15 cellular contexts compared by ENCODE assay signal in genomic region chr19:18225355-18225701, GRCh38. TPM values are rescaled to one million over a fixed set of nuclear protein-coding genes. Genes with fewer than 3 reads are reported as not detected.
A peak's percentile ranks its signal among the peaks of the same experiment; 100 is the strongest.
DNase-seq lines count a peak whose midpoint lies in the region; ATAC-seq, FAIRE-seq and TF ChIP-seq lines count a peak whose summit lies in the region.
"Had no signal": no experiment of that assay in that cellular context is flagged by ENCODE, and none has a peak within 500 bp of the region (broad histone marks: within the 10 kb centered on the region; RNA-seq: fewer than 3 reads in every experiment).

No MANE protein-coding gene starts in this region.

- peak overlapping the region in 1 of 6 donors; percentile 41 for H3K27ac Mint-ChIP-seq in naive B cell

- TF ChIP-seq POLR2A in HepG2 (IDR thresholded peaks at IDR 0.05; ENCODE audit: insufficient read depth in 1 of 2, low read depth in 2 of 2, low read length in 2 of 2) (no peak), right lobe of liver (IDR thresholded peaks at IDR 0.05) (no peak), breast epithelium (IDR thresholded peaks at IDR 0.05) (no peak), adrenal gland (IDR thresholded peaks at IDR 0.05) (no peak)

- peaks cover 0 to 3% of the 10 kb centered on the region in 2 donors for H3K36me3 Mint-ChIP-seq in naive B cell

- H3K36me3 ChIP-seq in HepG2 (replicated peaks in 1 of 2; ENCODE audit: control insufficient read depth in 1 of 2, insufficient read depth in 2 of 2, low read length in 2 of 2) (no peaks in the 10 kb centered on the region), right lobe of liver (no peaks in the 10 kb centered on the region), breast epithelium (no peaks in the 10 kb centered on the region), adrenal gland (replicated peaks in 1 of 2) (no peaks in the 10 kb centered on the region)

- H3K4me1 ChIP-seq in HepG2 (ENCODE audit: insufficient read depth, low read length) = peaks cover 51% of the 10 kb centered on the region
- H3K4me1 ChIP-seq in right lobe of liver = peaks cover 0 to 14% (median 4%) of the 10 kb centered on the region in 4 donors
- H3K4me1 ChIP-seq in breast epithelium = peaks cover 0 to 5% of the 10 kb centered on the region in 2 donors
- peaks cover 7 to 18% of the 10 kb centered on the region in 2 donors for H3K4me1 ChIP-seq in adrenal gland (replicated peaks in 1 of 2)
- H3K4me1 ChIP-seq: foreskin keratinocyte had no signal

- CTCF ChIA-PET in HepG2 (lab: Yijun Ruan, JAX; ENCODE audit: low intra/inter-chr PET ratio, low total read pairs) = no interaction called here

- no peaks in the 10 kb centered on the region for H4K20me1 ChIP-seq in HepG2 (ENCODE audit: insufficient read depth, low read length)

- no peak overlapping the region for H3K27ac ChIP-seq in HepG2 (ENCODE audit: extremely low read length, insufficient read depth, low read length)
- peak overlapping the region in 1 of 3 donors; percentile 51 for H3K27ac ChIP-seq in right lobe of liver
- peak overlapping the region in 1 of 2 donors; percentile 20 for H3K27ac ChIP-seq in breast epithelium
- peak overlapping the region in 2 of 5 donors; percentile 10 to 66 for H3K27ac ChIP-seq in adrenal gland
- H3K27ac ChIP-seq: foreskin keratinocyte had no signal

- DNase-seq in HepG2 (ENCODE audit: low spot score) (no peak), right lobe of liver (no peak), breast epithelium (ENCODE audit: low spot score in 2 of 2) (no peak), naive B cell (no peak), NCI-H1930 (lab: John Stamatoyannopoulos, UW) (no peak), adrenal gland (no peak)
- no peak for DNase-seq in stimulated activated naive CD4-positive, alpha-beta T cell (lab: John Stamatoyannopoulos, UW)
- DNase-seq: activated CD8-positive, alpha-beta memory T cell treated with anti-CD3 and anti-CD28 coated beads for 24 hours; central memory CD4-positive, alpha-beta T cell; foreskin keratinocyte; mucosa of descending colon; SIG-M5 had no signal

- H3K79me2 ChIP-seq in HepG2 (ENCODE audit: insufficient read depth, low read length) = no peaks in the 10 kb centered on the region

- no peak for TF ChIP-seq EP300 in HepG2 (IDR thresholded peaks at IDR 0.05; ENCODE audit: low read depth in 2 of 2, low read length in 2 of 2)
- no peak for TF ChIP-seq EP300 in HepG2 (CRISPR knock-in tag; IDR thresholded peaks at IDR 0.05; ENCODE audit: borderline replicate concordance)

- 61% methylated on average over 14 of the region's 16 CpGs for WGBS in HepG2 (ENCODE audit: low lambda C conversion rate)
- 5% methylated on average over 4 of the region's 16 CpGs for WGBS in right lobe of liver (ENCODE audit: insufficient coverage, low coverage, low lambda C conversion rate, missing lambda C conversion rate)
- WGBS in adrenal gland, 4 donors = 13 to 21% (median 18%) methylated on average over 8 to 16 of the region's 16 CpGs

- intact Hi-C loops in HepG2 (cut with micrococcal nuclease; ENCODE audit: unreplicated experiment) = no loop called here
- intact Hi-C loops in right lobe of liver (cut with DNase I) = no loop called here
- intact Hi-C loops in breast epithelium (cut with DNase I; ENCODE audit: low total_unique reads) = loop anchor here (2.0 kb wide), 1 partner anchor 45 kb away; no protein-coding TSS in a partner anchor
- intact Hi-C loops in adrenal gland (cut with DNase I) = no loop called here

- no TSS peak for BruUV-seq in HepG2 (replicated peaks; lab: Mats Ljungman, UMichigan)

- TF ChIP-seq CTCF in HepG2 (CRISPR knock-in tag; IDR thresholded peaks at IDR 0.05) (no peak), right lobe of liver (IDR thresholded peaks at IDR 0.05) (no peak), breast epithelium (IDR thresholded peaks at IDR 0.05) (no peak), adrenal gland (IDR thresholded peaks at IDR 0.05) (no peak)

- no peak for FAIRE-seq in HepG2 (lab: Jason Lieb, UNC)

- no peak for TF ChIP-seq RAD21 in HepG2 (CRISPR knock-in tag; IDR thresholded peaks at IDR 0.05)

- H3K27me3 Mint-ChIP-seq in naive B cell = peaks cover 42 to 84% (median 82%) of the 10 kb centered on the region in 3 donors

- no peak overlapping the region for H2AFZ ChIP-seq in HepG2 (ENCODE audit: low read length)

- H3K9me3 ChIP-seq in HepG2 (ENCODE audit: low read length) = no peaks in the 10 kb centered on the region
- no peaks in the 10 kb centered on the region for H3K9me3 ChIP-seq in right lobe of liver
- H3K9me3 ChIP-seq in breast epithelium = no peaks in the 10 kb centered on the region
- no peaks in the 10 kb centered on the region for H3K9me3 ChIP-seq in adrenal gland (replicated peaks in 1 of 3)
- H3K9me3 ChIP-seq: mucosa of descending colon had no signal

- H3K9ac ChIP-seq in HepG2 (ENCODE audit: insufficient read depth, low read depth, low read length) = peak overlapping the region; percentile 60; the same call in 1 of the 2 replicates

- H3K9me3 Mint-ChIP-seq in naive B cell = peaks cover 0 to 7% (median 0%) of the 10 kb centered on the region in 7 donors

- peak overlapping the region in 7 of 8 donors; percentile 61 to 90 (median 87) for H3K4me3 Mint-ChIP-seq in naive B cell

- H3K4me2 ChIP-seq in HepG2 (ENCODE audit: low read depth, low read length) = peak overlapping the region; percentile 95

- POLR2A ChIA-PET in HepG2 (lab: Yijun Ruan, JAX) = interaction anchor here (1.8 kb wide), 1 partner anchor 74 kb away, joined by 4 read pairs; no protein-coding TSS in a partner anchor

- peak overlapping the region; percentile 54 to 80 (median 56) for H3K4me3 ChIP-seq in HepG2 (replicated peaks in 1 of 3; ENCODE audit: insufficient read depth in 1 of 3, low read depth in 2 of 3, low read length in 3 of 3)
- peak overlapping the region in 1 of 3 donors; percentile 19 for H3K4me3 ChIP-seq in right lobe of liver
- H3K4me3 ChIP-seq in breast epithelium = peak overlapping the region in 2 of 3 donors; percentile 35 to 61
- no peak overlapping the region for H3K4me3 ChIP-seq in adrenal gland
- H3K4me3 ChIP-seq: mucosa of descending colon had no signal

- H3K4me1 Mint-ChIP-seq in naive B cell = peaks cover 17 to 39% (median 32%) of the 10 kb centered on the region in 3 donors

- H3K27me3 ChIP-seq in HepG2 (ENCODE audit: control insufficient read depth in 1 of 2, insufficient read depth in 2 of 2, low read length in 2 of 2) (peaks cover 0 to under 1% of the 10 kb centered on the region in 2 experiments; a peak in 1 of 5 replicates), right lobe of liver (peaks cover 0 to 9% of the 10 kb centered on the region in 2 donors), breast epithelium (peaks cover 13 to 69% of the 10 kb centered on the region in 2 donors), adrenal gland (peaks cover 24% of the 10 kb centered on the region)

- no peak for ATAC-seq in HepG2
- no peak for ATAC-seq in right lobe of liver
- no peak for ATAC-seq in naive B cell (ENCODE audit: low read depth in 2 of 2)
- no peak for ATAC-seq in HG03342 (IDR thresholded peaks at IDR 0.05; ENCODE audit: unreplicated experiment)

- in situ Hi-C loops in HepG2 (cut with HindIII; ENCODE audit: extremely low pct_ligation_motif_present, low pct_unique_long_range_greater_than_20kb) = no loop called here

RNA-seq across cellular contexts. Expression of gene PDE4C, which starts 0.9 kb away (rescaled TPM):
- 0.90 and 1.4 TPM in 2 replicates for total RNA-seq in HepG2 (2016; rRNA removed; fragmentation: Illumina TruSeq; extraction: Trizol)
- 0.30 and 0.44 TPM in 2 replicates for total RNA-seq in HepG2 (2016; cell fraction: cytosol; rRNA removed; fragmentation: Illumina TruSeq; extraction: Trizol; ENCODE audit: low read depth)
- total RNA-seq in HepG2 (2016; cell fraction: insoluble cytoplasmic fraction; rRNA removed; fragmentation: Illumina TruSeq; extraction: Trizol) = 0.49 and 1.5 TPM in 2 replicates
- total RNA-seq in HepG2 (2016; cell fraction: membrane; rRNA removed; fragmentation: Illumina TruSeq; extraction: Trizol) = 0.07 and 0.37 TPM in 2 replicates
- 1.7 and 2.4 TPM in 2 replicates for total RNA-seq in HepG2 (2016; cell fraction: nucleus; rRNA removed; fragmentation: Illumina TruSeq; extraction: Trizol)
- polyA plus RNA-seq in HepG2 (2011; rRNA removed) = 14.0 and 17.9 TPM in 2 replicates
- 3.4 and 4.6 TPM in 2 replicates for polyA plus RNA-seq in HepG2 (2011; cell fraction: cytosol; rRNA removed)
- polyA plus RNA-seq in HepG2 (2011; cell fraction: nucleus; rRNA removed) = 128 and 158 TPM in 2 replicates
- polyA plus RNA-seq in HepG2 (2012) = 2.2 and 3.2 TPM in 2 replicates
- not detected in 2 replicates for polyA plus RNA-seq in HepG2 (2016; cell fraction: cytosol; fragmentation: Illumina TruSeq; extraction: Trizol; ENCODE audit: low read depth)
- 0.33 and 0.37 TPM in 2 replicates for polyA plus RNA-seq in HepG2 (2016; cell fraction: insoluble cytoplasmic fraction; fragmentation: Illumina TruSeq; extraction: Trizol; ENCODE audit: low read depth)
- polyA plus RNA-seq in HepG2 (2016; cell fraction: membrane; fragmentation: Illumina TruSeq; extraction: Trizol; ENCODE audit: low read depth) = not detected in 2 replicates
- 10.9 and 11.5 TPM in 2 replicates for polyA plus RNA-seq in HepG2 (2016; cell fraction: nucleus; fragmentation: Illumina TruSeq; extraction: Trizol; ENCODE audit: insufficient read depth, low read depth)
- polyA minus RNA-seq in HepG2 (2011; rRNA and poly(A)+ RNA removed; ENCODE audit: low replicate concordance) = 0.56 and 12.3 TPM in 2 replicates
- polyA minus RNA-seq in HepG2 (2011; cell fraction: cytosol; rRNA and poly(A)+ RNA removed) = 1.5 and 3.1 TPM in 2 replicates
- polyA minus RNA-seq in HepG2 (2011; cell fraction: nucleus; rRNA and poly(A)+ RNA removed) = 30.4 and 31.1 TPM in 2 replicates
- total RNA-seq in right lobe of liver = 1 to 10 TPM in 1 of 6 experiments, under 1 TPM in 5; 0.25 to 1.1 (median 0.57) TPM
- 1 to 10 TPM in 1 of 3 donors, under 1 TPM in 1, not detected in 1; 0.33 to 1.3 TPM for total RNA-seq in breast epithelium
- not detected for polyA plus RNA-seq in naive B cell (ENCODE audit: low read depth in 6 of 6)
- 1 to 10 TPM in 2 of 8 donors, under 1 TPM in 6; 0.11 to 1.7 (median 0.42) TPM for total RNA-seq in adrenal gland
- 1 to 10 TPM in 1 of 3 donors, under 1 TPM in 1, not detected in 1; 0.77 to 2.4 TPM for polyA plus RNA-seq in adrenal gland
- total RNA-seq: foreskin keratinocyte had no signal
- polyA plus RNA-seq: CD14-positive monocyte, foreskin keratinocyte had no signal

RNA-seq across cellular contexts. Expression of gene RAB3A, which starts 21.5 kb away (rescaled TPM):
- 0.53 and 0.58 TPM in 2 replicates for total RNA-seq in HepG2 (2016; rRNA removed; fragmentation: Illumina TruSeq; extraction: Trizol)
- 1.5 and 2.4 TPM in 2 replicates for total RNA-seq in HepG2 (2016; cell fraction: cytosol; rRNA removed; fragmentation: Illumina TruSeq; extraction: Trizol; ENCODE audit: low read depth)
- total RNA-seq in HepG2 (2016; cell fraction: insoluble cytoplasmic fraction; rRNA removed; fragmentation: Illumina TruSeq; extraction: Trizol) = 0.61 and 1.2 TPM in 2 replicates
- total RNA-seq in HepG2 (2016; cell fraction: membrane; rRNA removed; fragmentation: Illumina TruSeq; extraction: Trizol) = 1.4 and 1.8 TPM in 2 replicates
- total RNA-seq in HepG2 (2016; cell fraction: nucleus; rRNA removed; fragmentation: Illumina TruSeq; extraction: Trizol) = 1.0 and 1.4 TPM in 2 replicates
- polyA plus RNA-seq in HepG2 (2011; rRNA removed) = 0.95 and 0.98 TPM in 2 replicates
- polyA plus RNA-seq in HepG2 (2011; cell fraction: cytosol; rRNA removed) = 1.4 TPM in 2 replicates
- polyA plus RNA-seq in HepG2 (2011; cell fraction: nucleus; rRNA removed) = 2.7 and 3.2 TPM in 2 replicates
- polyA plus RNA-seq in HepG2 (2012) = 1.8 and 2.1 TPM in 2 replicates
- 0.90 and 0.94 TPM in 2 replicates for polyA plus RNA-seq in HepG2 (2016; cell fraction: cytosol; fragmentation: Illumina TruSeq; extraction: Trizol; ENCODE audit: low read depth)
- 1.1 and 2.1 TPM in 2 replicates for polyA plus RNA-seq in HepG2 (2016; cell fraction: insoluble cytoplasmic fraction; fragmentation: Illumina TruSeq; extraction: Trizol; ENCODE audit: low read depth)
- 1.1 TPM in 2 replicates for polyA plus RNA-seq in HepG2 (2016; cell fraction: membrane; fragmentation: Illumina TruSeq; extraction: Trizol; ENCODE audit: low read depth)
- 2.0 and 3.3 TPM in 2 replicates for polyA plus RNA-seq in HepG2 (2016; cell fraction: nucleus; fragmentation: Illumina TruSeq; extraction: Trizol; ENCODE audit: insufficient read depth, low read depth)
- polyA minus RNA-seq in HepG2 (2011; rRNA and poly(A)+ RNA removed; ENCODE audit: low replicate concordance) = 4.2 and 9.4 TPM in 2 replicates
- 3.9 and 4.1 TPM in 2 replicates for polyA minus RNA-seq in HepG2 (2011; cell fraction: cytosol; rRNA and poly(A)+ RNA removed)
- 0.64 and 1.2 TPM in 2 replicates for polyA minus RNA-seq in HepG2 (2011; cell fraction: nucleus; rRNA and poly(A)+ RNA removed)
- 1 to 10 TPM in 3 of 6 experiments, under 1 TPM in 3; 0.81 to 2.6 (median 1.4) TPM for total RNA-seq in right lobe of liver
- 1 to 10 TPM in 2 of 3 donors, under 1 TPM in 1; 0.66 to 1.2 (median 1.1) TPM for total RNA-seq in breast epithelium
- polyA plus RNA-seq in naive B cell (ENCODE audit: low read depth in 6 of 6) = 1 to 10 TPM in 3 of 6 donors, under 1 TPM in 3; 0.21 to 2.8 (median 0.80) TPM
- total RNA-seq in adrenal gland = 10 to 100 TPM in 3 of 8 donors, 1 to 10 TPM in 5; 2.3 to 32.3 (median 6.9) TPM
- 10 to 100 TPM in 1 of 3 donors, 1 to 10 TPM in 2; 4.0 to 16.6 (median 5.8) TPM for polyA plus RNA-seq in adrenal gland

RNA-seq across cellular contexts. Expression of gene MPV17L2, which starts 32.3 kb away (rescaled TPM):
- total RNA-seq in HepG2 (2016; rRNA removed; fragmentation: Illumina TruSeq; extraction: Trizol) (13.0 and 16.7 TPM in 2 replicates), right lobe of liver (10 to 100 TPM in 2 of 6 experiments, 1 to 10 TPM in 4; 6.5 to 26.4 (median 7.5) TPM), breast epithelium (10 to 100 TPM; 24.3 to 41.3 (median 37.1) TPM), adrenal gland (10 to 100 TPM; 10.3 to 47.4 (median 24.0) TPM)
- total RNA-seq in HepG2 (2016; cell fraction: cytosol; rRNA removed; fragmentation: Illumina TruSeq; extraction: Trizol; ENCODE audit: low read depth) = 5.8 and 6.2 TPM in 2 replicates
- 13.4 and 17.8 TPM in 2 replicates for total RNA-seq in HepG2 (2016; cell fraction: insoluble cytoplasmic fraction; rRNA removed; fragmentation: Illumina TruSeq; extraction: Trizol)
- total RNA-seq in HepG2 (2016; cell fraction: membrane; rRNA removed; fragmentation: Illumina TruSeq; extraction: Trizol) = 8.3 and 11.1 TPM in 2 replicates
- total RNA-seq in HepG2 (2016; cell fraction: nucleus; rRNA removed; fragmentation: Illumina TruSeq; extraction: Trizol) = 9.2 and 11.2 TPM in 2 replicates
- polyA plus RNA-seq in HepG2 (2011; rRNA removed) (12.4 and 13.6 TPM in 2 replicates), naive B cell (ENCODE audit: low read depth in 6 of 6) (10 to 100 TPM in 3 of 6 donors, 1 to 10 TPM in 3; 1.8 to 12.0 (median 10.2) TPM), adrenal gland (10 to 100 TPM; 21.1 to 41.4 (median 40.8) TPM)
- 8.7 and 13.2 TPM in 2 replicates for polyA plus RNA-seq in HepG2 (2011; cell fraction: cytosol; rRNA removed)
- 5.8 and 6.4 TPM in 2 replicates for polyA plus RNA-seq in HepG2 (2011; cell fraction: nucleus; rRNA removed)
- polyA plus RNA-seq in HepG2 (2012) = 6.0 and 9.4 TPM in 2 replicates
- polyA plus RNA-seq in HepG2 (2016; cell fraction: cytosol; fragmentation: Illumina TruSeq; extraction: Trizol; ENCODE audit: low read depth) = 7.8 and 8.4 TPM in 2 replicates
- 21.7 TPM in 2 replicates for polyA plus RNA-seq in HepG2 (2016; cell fraction: insoluble cytoplasmic fraction; fragmentation: Illumina TruSeq; extraction: Trizol; ENCODE audit: low read depth)
- 9.2 and 11.9 TPM in 2 replicates for polyA plus RNA-seq in HepG2 (2016; cell fraction: membrane; fragmentation: Illumina TruSeq; extraction: Trizol; ENCODE audit: low read depth)
- polyA plus RNA-seq in HepG2 (2016; cell fraction: nucleus; fragmentation: Illumina TruSeq; extraction: Trizol; ENCODE audit: insufficient read depth, low read depth) = 27.8 and 29.4 TPM in 2 replicates
- 22.3 and 69.9 TPM in 2 replicates for polyA minus RNA-seq in HepG2 (2011; rRNA and poly(A)+ RNA removed; ENCODE audit: low replicate concordance)
- 3.4 and 4.1 TPM in 2 replicates for polyA minus RNA-seq in HepG2 (2011; cell fraction: cytosol; rRNA and poly(A)+ RNA removed)
- polyA minus RNA-seq in HepG2 (2011; cell fraction: nucleus; rRNA and poly(A)+ RNA removed) = 2.5 and 3.7 TPM in 2 replicates

RNA-seq across cellular contexts. Expression of gene IQCN, which starts 48.9 kb away (rescaled TPM):
- total RNA-seq in HepG2 (2016; rRNA removed; fragmentation: Illumina TruSeq; extraction: Trizol) (0.04 and 0.07 TPM in 2 replicates), right lobe of liver (1 to 10 TPM in 5 of 6 experiments, under 1 TPM in 1; 0.82 to 5.3 (median 2.5) TPM), breast epithelium (10 to 100 TPM in 1 of 3 donors, 1 to 10 TPM in 2; 7.0 to 16.6 (median 9.5) TPM), adrenal gland (1 to 10 TPM in 7 of 8 donors, under 1 TPM in 1; 0.30 to 5.4 (median 2.4) TPM)
- total RNA-seq in HepG2 (2016; cell fraction: cytosol; rRNA removed; fragmentation: Illumina TruSeq; extraction: Trizol; ENCODE audit: low read depth) = not detected in 2 replicates
- 0.04 TPM in 1 of 2 replicates, not detected in the other for total RNA-seq in HepG2 (2016; cell fraction: insoluble cytoplasmic fraction; rRNA removed; fragmentation: Illumina TruSeq; extraction: Trizol)
- total RNA-seq in HepG2 (2016; cell fraction: membrane; rRNA removed; fragmentation: Illumina TruSeq; extraction: Trizol) = not detected in 2 replicates
- 0.13 TPM in 1 of 2 replicates, not detected in the other for total RNA-seq in HepG2 (2016; cell fraction: nucleus; rRNA removed; fragmentation: Illumina TruSeq; extraction: Trizol)
- polyA plus RNA-seq in HepG2 (2011; rRNA removed) (0.14 and 0.18 TPM in 2 replicates), naive B cell (ENCODE audit: low read depth in 6 of 6) (1 to 10 TPM in 3 of 6 donors, under 1 TPM in 2, not detected in 1; 0.69 to 1.9 (median 1.1) TPM), adrenal gland (10 to 100 TPM in 1 of 3 donors, 1 to 10 TPM in 1, under 1 TPM in 1; 0.59 to 45.2 (median 6.0) TPM)
- 0.03 and 0.04 TPM in 2 replicates for polyA plus RNA-seq in HepG2 (2011; cell fraction: cytosol; rRNA removed)
- polyA plus RNA-seq in HepG2 (2011; cell fraction: nucleus; rRNA removed) = 1.3 and 1.5 TPM in 2 replicates
- 0.13 TPM in 2 replicates for polyA plus RNA-seq in HepG2 (2012)
- not detected in 2 replicates for polyA plus RNA-seq in HepG2 (2016; cell fraction: cytosol; fragmentation: Illumina TruSeq; extraction: Trizol; ENCODE audit: low read depth)
- polyA plus RNA-seq in HepG2 (2016; cell fraction: insoluble cytoplasmic fraction; fragmentation: Illumina TruSeq; extraction: Trizol; ENCODE audit: low read depth) = not detected in 2 replicates
- not detected in 2 replicates for polyA plus RNA-seq in HepG2 (2016; cell fraction: membrane; fragmentation: Illumina TruSeq; extraction: Trizol; ENCODE audit: low read depth)
- 0.25 and 0.49 TPM in 2 replicates for polyA plus RNA-seq in HepG2 (2016; cell fraction: nucleus; fragmentation: Illumina TruSeq; extraction: Trizol; ENCODE audit: insufficient read depth, low read depth)
- polyA minus RNA-seq in HepG2 (2011; rRNA and poly(A)+ RNA removed; ENCODE audit: low replicate concordance) = 0.26 and 0.91 TPM in 2 replicates
- polyA minus RNA-seq in HepG2 (2011; cell fraction: cytosol; rRNA and poly(A)+ RNA removed) = 0.53 TPM in 1 of 2 replicates, not detected in the other
- 0.52 and 0.62 TPM in 2 replicates for polyA minus RNA-seq in HepG2 (2011; cell fraction: nucleus; rRNA and poly(A)+ RNA removed)
- total RNA-seq: HT1080 had no signal
- polyA plus RNA-seq: CD14-positive monocyte, foreskin keratinocyte had no signal

RNA-seq across cellular contexts. Expression of gene IFI30, which starts 51.7 kb away (rescaled TPM):
- total RNA-seq in HepG2 (2016; rRNA removed; fragmentation: Illumina TruSeq; extraction: Trizol) (41.2 and 79.4 TPM in 2 replicates), right lobe of liver (100 to 1,000 TPM in 3 of 6 experiments, 10 to 100 TPM in 3; 54.0 to 205 (median 91.8) TPM), breast epithelium (100 to 1,000 TPM in 1 of 3 donors, 10 to 100 TPM in 2; 50.1 to 103 (median 91.6) TPM), adrenal gland (100 to 1,000 TPM; 103 to 372 (median 185) TPM)
- total RNA-seq in HepG2 (2016; cell fraction: cytosol; rRNA removed; fragmentation: Illumina TruSeq; extraction: Trizol; ENCODE audit: low read depth) = 49.8 and 56.5 TPM in 2 replicates
- total RNA-seq in HepG2 (2016; cell fraction: insoluble cytoplasmic fraction; rRNA removed; fragmentation: Illumina TruSeq; extraction: Trizol) = 39.1 and 76.9 TPM in 2 replicates
- total RNA-seq in HepG2 (2016; cell fraction: membrane; rRNA removed; fragmentation: Illumina TruSeq; extraction: Trizol) = 32.9 and 35.3 TPM in 2 replicates
- 62.2 and 72.4 TPM in 2 replicates for total RNA-seq in HepG2 (2016; cell fraction: nucleus; rRNA removed; fragmentation: Illumina TruSeq; extraction: Trizol)
- polyA plus RNA-seq in HepG2 (2011; rRNA removed) (24.7 and 25.0 TPM in 2 replicates), naive B cell (ENCODE audit: low read depth in 6 of 6) (100 to 1,000 TPM; 107 to 293 (median 206) TPM), adrenal gland (100 to 1,000 TPM in 2 of 3 donors, 10 to 100 TPM in 1; 99.2 to 268 (median 158) TPM)
- polyA plus RNA-seq in HepG2 (2011; cell fraction: cytosol; rRNA removed) = 33.2 and 51.0 TPM in 2 replicates
- 13.2 and 16.2 TPM in 2 replicates for polyA plus RNA-seq in HepG2 (2011; cell fraction: nucleus; rRNA removed)
- 13.8 and 14.8 TPM in 2 replicates for polyA plus RNA-seq in HepG2 (2012)
- polyA plus RNA-seq in HepG2 (2016; cell fraction: cytosol; fragmentation: Illumina TruSeq; extraction: Trizol; ENCODE audit: low read depth) = 68.0 and 80.0 TPM in 2 replicates
- 46.2 and 52.2 TPM in 2 replicates for polyA plus RNA-seq in HepG2 (2016; cell fraction: insoluble cytoplasmic fraction; fragmentation: Illumina TruSeq; extraction: Trizol; ENCODE audit: low read depth)
- 28.9 and 31.1 TPM in 2 replicates for polyA plus RNA-seq in HepG2 (2016; cell fraction: membrane; fragmentation: Illumina TruSeq; extraction: Trizol; ENCODE audit: low read depth)
- polyA plus RNA-seq in HepG2 (2016; cell fraction: nucleus; fragmentation: Illumina TruSeq; extraction: Trizol; ENCODE audit: insufficient read depth, low read depth) = 133 TPM in 2 replicates
- polyA minus RNA-seq in HepG2 (2011; rRNA and poly(A)+ RNA removed; ENCODE audit: low replicate concordance) = 49.7 and 255 TPM in 2 replicates
- 11.2 and 23.9 TPM in 2 replicates for polyA minus RNA-seq in HepG2 (2011; cell fraction: cytosol; rRNA and poly(A)+ RNA removed)
- polyA minus RNA-seq in HepG2 (2011; cell fraction: nucleus; rRNA and poly(A)+ RNA removed) = 3.7 and 4.4 TPM in 2 replicates

Comparison
In these comparisons a context has a peak if more than half of its experiments do, and no peak if none do; other contexts are left out.
1. H3K4me3 ChIP-seq: peak in HepG2 (3 of 3) and breast epithelium (2 of 3); none in adrenal gland (0 of 4).